Comparison of ENCODE assay signal across 1 cellular context in the genomic region with DNA sequence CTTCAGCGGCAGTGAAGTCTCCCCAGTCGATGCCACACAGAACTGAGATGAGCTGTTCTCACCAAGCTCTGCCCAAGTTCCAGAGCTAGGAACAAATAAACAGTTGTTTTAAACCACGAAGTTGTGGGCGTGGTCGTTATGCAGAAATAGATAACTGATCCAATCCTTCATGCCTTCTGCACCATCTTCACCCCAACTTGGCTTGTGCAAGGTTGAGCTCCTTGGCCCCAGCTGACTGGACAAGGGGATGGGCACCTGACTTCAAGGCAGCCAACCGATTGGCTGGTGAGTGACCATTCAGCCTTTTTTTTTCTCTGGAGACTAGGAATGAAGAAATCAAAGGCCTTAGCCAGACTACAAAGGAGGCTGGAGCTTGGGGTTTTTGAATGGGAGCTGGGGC.
TF ChIP-seq lines count a peak whose summit lies in the region.

No MANE protein-coding gene starts in this region.

TF ChIP-seq in WTC11, 78 proteins besides CTCF, POLR2A, EP300 and RAD21 (continued from another document):
- TF ChIP-seq E2F5 (CRISPR knock-in tag; IDR thresholded peaks at IDR 0.05) = no peak
- no peak for TF ChIP-seq JUN (CRISPR knock-in tag; IDR thresholded peaks at IDR 0.05)
- TF ChIP-seq GTF2I (CRISPR knock-in tag; conservative IDR thresholded peaks at IDR 0.05) = no peak
TF ChIP-seq in WTC11: peak in this region for 2.
